ENCODE assay signal across 7 cellular contexts in genomic region chr16:30844671-30845449, GRCh38. TPM values are rescaled to one million over a fixed set of nuclear protein-coding genes. Genes with fewer than 3 reads are reported as not detected.
DNase-seq lines count a peak whose midpoint lies in the region; ATAC-seq, FAIRE-seq and TF ChIP-seq lines count a peak whose summit lies in the region.

No MANE protein-coding gene starts in this region.

- peaks cover 7% of the 10 kb centered on the region for H3K4me1 ChIP-seq in Karpas-422 (ENCODE audit: low read length)

- TF ChIP-seq POLR2A in GM12891 (IDR thresholded peaks at IDR 0.05; ENCODE audit: low read depth, low read length), result no peak

- H3K27me3 Mint-ChIP-seq in activated T-cell treated with anti-CD3 and anti-CD28 coated beads, Interleukin-2, amount 50 U/mL, for 72 hours (ENCODE audit: low read depth), result no peaks in the 10 kb centered on the region
- H3K27me3 Mint-ChIP-seq in stimulated activated naive CD8-positive, alpha-beta T cell treated with anti-CD3 and anti-CD28 coated beads, Interleukin-15, Interleukin-2, amounts not matched to agents 100 ng/mL and 50 ng/mL, for 24 hours, result no peaks in the 10 kb centered on the region

- H3K79me2 ChIP-seq in Karpas-422 (ENCODE audit: low read length) (no peaks in the 10 kb centered on the region), neural cell (replicated peaks; ENCODE audit: insufficient read depth, low read length) (no peaks in the 10 kb centered on the region)

- H3K9me2 ChIP-seq in Karpas-422 (replicated peaks; ENCODE audit: insufficient read depth, low read length) (no peaks in the 10 kb centered on the region), neural cell (ENCODE audit: insufficient read depth, low read length) (no peaks in the 10 kb centered on the region)

- no peak for TF ChIP-seq EP300 in neural cell (conservative IDR thresholded peaks at IDR 0.05; ENCODE audit: poor library complexity, severe bottlenecking)

- H3K27ac Mint-ChIP-seq in activated T-cell treated with anti-CD3 and anti-CD28 coated beads, Interleukin-2, amount 50 U/mL, for 72 hours, result peak overlapping the region; percentile 51
- H3K27ac Mint-ChIP-seq in stimulated activated naive CD8-positive, alpha-beta T cell treated with anti-CD3 and anti-CD28 coated beads, Interleukin-15, Interleukin-2, amounts not matched to agents 100 ng/mL and 50 ng/mL, for 24 hours, result peak overlapping the region; percentile 65

- H3K9ac ChIP-seq in Karpas-422 (ENCODE audit: low read length) (peak overlapping the region; percentile 57), neural cell (ENCODE audit: low read length) (no peak overlapping the region)

- H4K20me1 ChIP-seq in Karpas-422 (ENCODE audit: insufficient read depth, low read depth, low read length), result no peaks in the 10 kb centered on the region
- H4K20me1 ChIP-seq in neural cell (ENCODE audit: insufficient read depth), result no peaks in the 10 kb centered on the region

- H3K27me3 ChIP-seq in Karpas-422 (ENCODE audit: low read length) (no peaks in the 10 kb centered on the region), neural cell (ENCODE audit: insufficient read depth, low read depth, low read length) (no peaks in the 10 kb centered on the region)

- FAIRE-seq in GM12891 (lab: Jason Lieb, UNC), result peak; percentile 84

- H3K4me3 ChIP-seq in Karpas-422 (ENCODE audit: low read length), result peak overlapping the region; percentile 44; the same call in 1 of the 2 replicates
- H3K4me3 ChIP-seq in neural cell (ENCODE audit: low read length), result no peak overlapping the region

- H3K9me3 ChIP-seq in Karpas-422 (ENCODE audit: low read length), result no peaks in the 10 kb centered on the region
- H3K9me3 ChIP-seq in neural cell (ENCODE audit: low read length), result no peaks in the 10 kb centered on the region

- H3K27ac ChIP-seq in Karpas-422 (ENCODE audit: low read length) (no peak overlapping the region), neural cell (ENCODE audit: low read length) (no peak overlapping the region)

- TF ChIP-seq RAD21 in neural cell (conservative IDR thresholded peaks at IDR 0.05), result peak; percentile 30

- H3K4me2 ChIP-seq in Karpas-422 (ENCODE audit: low read depth, low read length, poor library complexity, severe bottlenecking) (peak overlapping the region; percentile 59), neural cell (ENCODE audit: low read length) (no peak overlapping the region)

- H2AFZ ChIP-seq in Karpas-422 (ENCODE audit: low read length) (peak overlapping the region; percentile 83), neural cell (ENCODE audit: low read depth, low read length) (no peak overlapping the region)

- no peaks in the 10 kb centered on the region for H3F3A ChIP-seq in neural cell (ENCODE audit: insufficient read depth, low read length, poor library complexity, severe bottlenecking)

- H3K36me3 ChIP-seq in Karpas-422 (ENCODE audit: insufficient read depth, low read length) (no peaks in the 10 kb centered on the region), neural cell (ENCODE audit: insufficient read depth, low read length) (no peaks in the 10 kb centered on the region)

- H3K4me3 Mint-ChIP-seq in activated T-cell treated with anti-CD3 and anti-CD28 coated beads, Interleukin-2, amount 50 U/mL, for 72 hours, result peak overlapping the region; percentile 57 to 62
- peak overlapping the region; percentile 24 for H3K4me3 Mint-ChIP-seq in stimulated activated naive CD8-positive, alpha-beta T cell treated with anti-CD3 and anti-CD28 coated beads, Interleukin-15, Interleukin-2, amounts not matched to agents 100 ng/mL and 50 ng/mL, for 24 hours

- H3K36me3 Mint-ChIP-seq in activated T-cell treated with anti-CD3 and anti-CD28 coated beads, Interleukin-2, amount 50 U/mL, for 72 hours (ENCODE audit: insufficient read depth in 2 of 2), result no peaks in the 10 kb centered on the region
- no peaks in the 10 kb centered on the region for H3K36me3 Mint-ChIP-seq in stimulated activated naive CD8-positive, alpha-beta T cell treated with anti-CD3 and anti-CD28 coated beads, Interleukin-15, Interleukin-2, amounts not matched to agents 100 ng/mL and 50 ng/mL, for 24 hours (ENCODE audit: low read depth)

- peak; percentile 29 for TF ChIP-seq CTCF in neural cell (IDR thresholded peaks at IDR 0.05; ENCODE audit: poor library complexity, severe bottlenecking)

- H3K9me3 Mint-ChIP-seq in activated T-cell treated with anti-CD3 and anti-CD28 coated beads, Interleukin-2, amount 50 U/mL, for 72 hours, result no peaks in the 10 kb centered on the region
- no peaks in the 10 kb centered on the region for H3K9me3 Mint-ChIP-seq in stimulated activated naive CD8-positive, alpha-beta T cell treated with anti-CD3 and anti-CD28 coated beads, Interleukin-15, Interleukin-2, amounts not matched to agents 100 ng/mL and 50 ng/mL, for 24 hours

- peaks cover 10% of the 10 kb centered on the region for H3K4me1 Mint-ChIP-seq in activated T-cell treated with anti-CD3 and anti-CD28 coated beads, Interleukin-2, amount 50 U/mL, for 72 hours (ENCODE audit: low read depth)
- peaks cover 13% of the 10 kb centered on the region for H3K4me1 Mint-ChIP-seq in stimulated activated naive CD8-positive, alpha-beta T cell treated with anti-CD3 and anti-CD28 coated beads, Interleukin-15, Interleukin-2, amounts not matched to agents 100 ng/mL and 50 ng/mL, for 24 hours (ENCODE audit: low read depth)

- peak; percentile 68 for DNase-seq in GM12891 (ENCODE audit: insufficient read length, low spot score)
- DNase-seq in Karpas-422, result peak; percentile 96
- peak; percentile 90 for DNase-seq in RKO (ENCODE audit: low spot score)
- DNase-seq in activated T-cell treated with anti-CD3 and anti-CD28 coated beads, Interleukin-2, amount 50 U/mL, for 72 hours, result peak; percentile 88
- DNase-seq in fibroblast of peridontal ligament (ENCODE audit: extremely low read depth), result peak; percentile 95

- ATAC-seq in activated T-cell treated with anti-CD3 and anti-CD28 coated beads, Interleukin-2, amount 50 U/mL, for 72 hours (replicated peaks in 1 of 2), result peak; percentile 89 to 91

TF ChIP-seq in GM12891, 5 proteins besides CTCF, POLR2A, EP300 and RAD21:
- no peak for TF ChIP-seq POLR2AphosphoS5 (IDR thresholded peaks at IDR 0.05; ENCODE audit: low read depth, low read length)
- 0 out of 2 replicates have a peak, but pooled peaks have one; percentile 28 for TF ChIP-seq SPI1 (IDR thresholded peaks at IDR 0.05; ENCODE audit: low read depth, low read length)
- no peak for TF ChIP-seq POU2F2 (IDR thresholded peaks at IDR 0.05; ENCODE audit: low read depth, low read length)

TF ChIP-seq in neural cell, 6 proteins besides CTCF, POLR2A, EP300 and RAD21:
- no peak for TF ChIP-seq REST (IDR thresholded peaks at IDR 0.05; ENCODE audit: borderline replicate concordance)
- TF ChIP-seq POLR2AphosphoS5 (IDR thresholded peaks at IDR 0.05), result no peak
- TF ChIP-seq SMC3 (conservative IDR thresholded peaks at IDR 0.05; ENCODE audit: poor library complexity), result no peak
- no peak for TF ChIP-seq MXI1 (conservative IDR thresholded peaks at IDR 0.05; ENCODE audit: poor library complexity, severe bottlenecking)
- no peak for TF ChIP-seq TAF1 (IDR thresholded peaks at IDR 0.05; ENCODE audit: low read depth)
- no peak for TF ChIP-seq EZH2 (IDR thresholded peaks at IDR 0.05; ENCODE audit: borderline replicate concordance, insufficient read depth, low read length, poor library complexity, severe bottlenecking)

RNA-seq across cellular contexts. Expression of gene BCL7C, which starts 49.0 kb away (rescaled TPM):
- polyA plus RNA-seq in GM12891 (2012; ENCODE audit: low read depth, missing spikeins), result 12.7 TPM
- total RNA-seq in Karpas-422 (2014; rRNA removed; shearing (Covaris generic); ENCODE audit: low replicate concordance), result 27.4 and 59.7 TPM in 2 replicates
- 10 to 100 TPM; 21.7 to 23.2 TPM for total RNA-seq in activated T-cell treated with anti-CD3 and anti-CD28 coated beads, Interleukin-2, amount 50 U/mL, for 72 hours
- polyA plus RNA-seq in neural cell, result 39.2 and 44.9 TPM in 2 replicates
- 43.1 and 44.2 TPM in 2 replicates for polyA minus RNA-seq in neural cell

RNA-seq across cellular contexts. Expression of gene CTF1, which starts 51.6 kb away (rescaled TPM):
- 0.15 TPM for polyA plus RNA-seq in GM12891 (2012; ENCODE audit: low read depth, missing spikeins)
- total RNA-seq in Karpas-422 (2014; rRNA removed; shearing (Covaris generic); ENCODE audit: low replicate concordance), result 0.94 and 1.1 TPM in 2 replicates
- under 1 TPM; 0.25 to 0.72 TPM for total RNA-seq in activated T-cell treated with anti-CD3 and anti-CD28 coated beads, Interleukin-2, amount 50 U/mL, for 72 hours
- polyA plus RNA-seq in neural cell, result not detected in 2 replicates
- polyA minus RNA-seq in neural cell, result not detected in 2 replicates

RNA-seq across cellular contexts. Expression of gene ZNF629, which starts 57.9 kb away (rescaled TPM):
- 1.2 TPM for polyA plus RNA-seq in GM12891 (2012; ENCODE audit: low read depth, missing spikeins)
- 4.8 and 6.3 TPM in 2 replicates for total RNA-seq in Karpas-422 (2014; rRNA removed; shearing (Covaris generic); ENCODE audit: low replicate concordance)
- 1 to 10 TPM; 3.7 TPM for total RNA-seq in activated T-cell treated with anti-CD3 and anti-CD28 coated beads, Interleukin-2, amount 50 U/mL, for 72 hours
- polyA plus RNA-seq in neural cell, result 10.4 and 14.1 TPM in 2 replicates
- polyA minus RNA-seq in neural cell, result 29.5 and 31.7 TPM in 2 replicates
